Comparison of ENCODE assay signal across 9 cellular contexts in the genomic region with DNA sequence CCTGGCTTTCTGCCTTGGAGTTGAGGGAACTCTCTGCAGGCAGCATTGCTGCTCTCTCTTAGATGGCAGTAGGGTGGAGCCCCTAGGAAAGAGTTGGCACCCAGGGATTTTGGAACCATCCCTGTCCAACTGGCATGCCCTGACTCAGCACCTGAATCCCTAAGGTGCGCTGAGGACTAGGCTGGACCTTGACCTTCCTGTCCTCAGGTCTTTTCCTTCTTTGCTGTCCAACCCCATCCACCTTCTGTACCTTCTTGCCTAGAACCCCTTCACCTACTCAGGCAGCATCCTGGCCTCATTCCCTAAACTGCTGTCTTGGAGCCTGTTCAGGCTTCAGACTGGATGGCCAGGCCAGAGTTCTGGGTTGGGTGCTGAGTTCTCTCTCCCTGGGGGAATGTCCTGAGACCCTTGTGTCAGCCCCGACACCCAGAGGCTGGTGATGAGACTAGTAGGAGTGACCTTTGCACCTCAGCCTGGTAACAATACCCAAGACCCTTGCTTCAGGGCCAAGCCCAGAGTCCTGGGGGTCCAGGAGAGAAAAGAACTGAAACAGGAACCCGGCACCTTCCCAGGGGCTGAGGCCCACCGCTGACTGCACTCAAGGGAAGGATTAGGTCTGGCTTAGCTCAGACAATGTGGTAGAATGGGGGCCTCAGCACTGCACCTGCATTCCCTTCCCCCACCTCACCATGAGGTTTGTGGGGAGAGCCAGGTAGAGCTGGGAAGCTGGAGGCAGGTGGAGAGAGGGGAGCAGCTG. TPM values are rescaled to one million over a fixed set of nuclear protein-coding genes. Genes with fewer than 3 reads are reported as not detected.
DNase-seq lines count a peak whose midpoint lies in the region; ATAC-seq and TF ChIP-seq lines count a peak whose summit lies in the region.
"Had no signal": no experiment of that assay in that cellular context is flagged by ENCODE, and none has a peak within 500 bp of the region (broad histone marks: within the 10 kb centered on the region; RNA-seq: fewer than 3 reads in every experiment).

No MANE protein-coding gene starts in this region.

- BruUV-seq in IMR-90 (replicated peaks; lab: Mats Ljungman, UMichigan), result no TSS peak

- H3K79me2 ChIP-seq in ACC112 (ENCODE audit: control insufficient read depth, insufficient read depth, low read length, unreplicated experiment), result peaks cover 9% of the 10 kb centered on the region

- H2BK20ac ChIP-seq in IMR-90 (ENCODE audit: low read depth, low read length), result peak overlapping the region; percentile 32; the same call in 1 of the 2 replicates

- no peak overlapping the region for H3K4me3 Mint-ChIP-seq in activated T-helper 1 cell treated with anti-CD3 and anti-CD28 coated beads, Interleukin-12 subunit alpha, Interleukin-12 subunit beta, Interleukin-2, Interleukin-4 antibody, amounts not matched to agents 30 ng/mL and 10 ng/mL and 1 ng/mL, durations not matched to agents 14 hours and 24 hours and 36 hours

- DNase-seq in IMR-90 (no peak), colonic mucosa (peak; percentile 62), neuronal stem cell (ENCODE audit: low spot score) (no peak), NCI-H1436 treated with DMSO at 0.1 percent for 48 hours (lab: John Stamatoyannopoulos, UW) (no peak)
- no peak for DNase-seq in activated T-helper 1 cell treated with anti-CD3 and anti-CD28 coated beads, Interleukin-12 subunit alpha, Interleukin-12 subunit beta, Interleukin-2, Interleukin-4 antibody, amounts not matched to agents 30 ng/mL and 10 ng/mL and 1 ng/mL, durations not matched to agents 14 hours and 24 hours and 36 hours (ENCODE audit: low spot score)

- H3K79me1 ChIP-seq in IMR-90 (ENCODE audit: low read depth in 1 of 2, low read length in 2 of 2), result peaks cover 7 to 55% of the 10 kb centered on the region in 2 experiments; a peak in 3 of 4 replicates
- peaks cover 1% of the 10 kb centered on the region for H3K79me1 ChIP-seq in neuronal stem cell (ENCODE audit: low read depth, low read length)

- WGBS in IMR-90 (ENCODE audit: extremely low coverage in 2 of 2, insufficient read length in 1 of 2), 2 experiments, result 100% methylated on average over 2 of the region's 4 CpGs; no CpG with 5 or more reads in 1 of the 2 experiments
- WGBS in neuronal stem cell (ENCODE audit: extremely low coverage in 2 of 2, insufficient read length in 2 of 2, insufficient replicate concordance in 1 of 2), 2 donors, result no CpG with 5 or more reads among the region's 4 CpGs

- no peak overlapping the region for H2AFZ ChIP-seq in ACC112 (ENCODE audit: low read length, unreplicated experiment)
- peak overlapping the region; percentile 13 for H2AFZ ChIP-seq in IMR-90 (replicated peaks; ENCODE audit: low read length, poor library complexity)
- H2AFZ ChIP-seq in neuronal stem cell (ENCODE audit: low read length), result no peak overlapping the region

- no peaks in the 10 kb centered on the region for H3K9me3 Mint-ChIP-seq in activated T-helper 1 cell treated with anti-CD3 and anti-CD28 coated beads, Interleukin-12 subunit alpha, Interleukin-12 subunit beta, Interleukin-2, Interleukin-4 antibody, amounts not matched to agents 30 ng/mL and 10 ng/mL and 1 ng/mL, durations not matched to agents 14 hours and 24 hours and 36 hours

- H3K27me3 ChIP-seq in ACC112 (ENCODE audit: insufficient read depth, low read length) (no peaks in the 10 kb centered on the region), IMR-90 (ENCODE audit: control insufficient read depth, insufficient read depth, low read length) (no peaks in the 10 kb centered on the region), colonic mucosa (no peaks in the 10 kb centered on the region), neuronal stem cell (ENCODE audit: control insufficient read depth in 3 of 3, insufficient read depth in 3 of 3, low read depth in 1 of 3, low read length in 3 of 3) (no peaks in the 10 kb centered on the region)

- in situ Hi-C loops in IMR-90 (cut with MboI; ENCODE audit: low sequenced_read_pairs), result no loop called here

- peaks cover 56% of the 10 kb centered on the region for H3K4me1 ChIP-seq in ACC112 (ENCODE audit: control insufficient read depth, insufficient read depth, low read length, unreplicated experiment)
- peaks cover 42% of the 10 kb centered on the region for H3K4me1 ChIP-seq in IMR-90 (ENCODE audit: control insufficient read depth, insufficient read depth, low read length)
- H3K4me1 ChIP-seq in colonic mucosa, result peaks cover 35% of the 10 kb centered on the region
- peaks cover 22 to 26% of the 10 kb centered on the region in 2 donors for H3K4me1 ChIP-seq in neuronal stem cell (ENCODE audit: control insufficient read depth in 2 of 2, insufficient read depth in 1 of 2, low read depth in 1 of 2, low read length in 2 of 2)

- H4K5ac ChIP-seq in IMR-90 (ENCODE audit: low read depth, low read length), result peak overlapping the region; percentile 8; the same call in 1 of the 2 replicates

- H3K9ac ChIP-seq in IMR-90 (ENCODE audit: low read depth, low read length), result peak overlapping the region; percentile 21
- H3K9ac ChIP-seq in colonic mucosa (ENCODE audit: low read depth in 2 of 2, low read length in 2 of 2), result peak overlapping the region; percentile 78 to 100
- H3K9ac ChIP-seq in neuronal stem cell (ENCODE audit: low read depth, low read length, poor library complexity), result no peak overlapping the region

- H2BK5ac ChIP-seq in IMR-90 (ENCODE audit: low read depth, low read length, poor library complexity, severe bottlenecking), result peak overlapping the region; percentile 97
- H2BK5ac ChIP-seq in neuronal stem cell (ENCODE audit: low read length), result peak overlapping the region; percentile 82

- peaks cover 23% of the 10 kb centered on the region for H3K9me1 ChIP-seq in IMR-90 (ENCODE audit: insufficient read depth, low read length)

- H3K4ac ChIP-seq in IMR-90 (ENCODE audit: low read depth, low read length) (peak overlapping the region; percentile 99), neuronal stem cell (ENCODE audit: low read length) (no peak overlapping the region)

- H3K23ac ChIP-seq in IMR-90 (ENCODE audit: low read depth, low read length), result peak overlapping the region; percentile 83; the same call in 1 of the 2 replicates
- no peak overlapping the region for H3K23ac ChIP-seq in neuronal stem cell (ENCODE audit: low read depth, low read length, poor library complexity)

- intact Hi-C loops in IMR-90 (cut with micrococcal nuclease) (loop anchor here (2.0 kb wide), 1 partner anchor 15 kb away; no protein-coding TSS in a partner anchor), colonic mucosa (cut with DNase I) (no loop called here)
- intact Hi-C loops in activated T-helper 1 cell treated with anti-CD3 and anti-CD28 coated beads, Interleukin-12 subunit alpha, Interleukin-12 subunit beta, Interleukin-2, Interleukin-4 antibody, amounts not matched to agents 30 ng/mL and 10 ng/mL and 1 ng/mL, durations not matched to agents 14 hours and 24 hours and 36 hours (cut with micrococcal nuclease), result loop anchor here (10.0 kb wide), 1 partner anchor 229 kb away; a partner anchor contains a TSS

- H3K4me1 Mint-ChIP-seq in activated T-helper 1 cell treated with anti-CD3 and anti-CD28 coated beads, Interleukin-12 subunit alpha, Interleukin-12 subunit beta, Interleukin-2, Interleukin-4 antibody, amounts not matched to agents 30 ng/mL and 10 ng/mL and 1 ng/mL, durations not matched to agents 14 hours and 24 hours and 36 hours (ENCODE audit: low read depth), result peaks cover 34% of the 10 kb centered on the region

- peak overlapping the region; percentile 99 for H2AK9ac ChIP-seq in IMR-90 (replicated peaks; ENCODE audit: low read depth, low read length, poor library complexity)

- H3K18ac ChIP-seq in IMR-90 (ENCODE audit: low read depth, low read length), result no peak overlapping the region
- no peak overlapping the region for H3K18ac ChIP-seq in neuronal stem cell (ENCODE audit: low read length)

- H3K9me3 ChIP-seq in IMR-90 (ENCODE audit: control insufficient read depth, insufficient read depth, low read length) (no peaks in the 10 kb centered on the region), colonic mucosa (no peaks in the 10 kb centered on the region), neuronal stem cell (replicated peaks in 1 of 2; ENCODE audit: control insufficient read depth in 2 of 2, insufficient read depth in 1 of 2, low read depth in 1 of 2, low read length in 2 of 2) (no peaks in the 10 kb centered on the region)

- H2BK12ac ChIP-seq in neuronal stem cell (ENCODE audit: low read length), result peak overlapping the region; percentile 0

- TF ChIP-seq POLR2A in IMR-90 (IDR thresholded peaks at IDR 0.05; ENCODE audit: low read depth, low read length), result no peak; the same call in 1 of the 2 replicates

- H2BK120ac ChIP-seq in IMR-90 (ENCODE audit: low read depth, low read length) (peak overlapping the region; percentile 95), neuronal stem cell (ENCODE audit: low read depth, low read length) (peak overlapping the region; percentile 2)

- peak overlapping the region; percentile 91 for H3K56ac ChIP-seq in IMR-90 (ENCODE audit: extremely low read depth, insufficient read depth, low read length)

- H3K4me2 ChIP-seq in IMR-90 (ENCODE audit: low read depth, low read length) (no peak overlapping the region), neuronal stem cell (ENCODE audit: insufficient read depth, low read length, poor library complexity, severe bottlenecking) (no peak overlapping the region)

- no peak for TF ChIP-seq RAD21 in IMR-90 (IDR thresholded peaks at IDR 0.05; ENCODE audit: low read length)

- peak overlapping the region; percentile 90 for H3K14ac ChIP-seq in IMR-90 (replicated peaks; ENCODE audit: low read depth, low read length)
- H3K14ac ChIP-seq in neuronal stem cell (ENCODE audit: low read length), result no peak overlapping the region

- H3K36me3 ChIP-seq in ACC112 (ENCODE audit: insufficient read depth, low read length), result no peaks in the 10 kb centered on the region
- peaks cover 3% of the 10 kb centered on the region; the same call in 1 of the 2 replicates for H3K36me3 ChIP-seq in IMR-90 (ENCODE audit: control insufficient read depth, insufficient read depth, low read length)
- H3K36me3 ChIP-seq in colonic mucosa, result no peaks in the 10 kb centered on the region
- H3K36me3 ChIP-seq in neuronal stem cell (replicated peaks in 1 of 2; ENCODE audit: control insufficient read depth in 2 of 2, insufficient read depth in 2 of 2, low read length in 2 of 2), result no peaks in the 10 kb centered on the region

- H2BK15ac ChIP-seq in IMR-90 (ENCODE audit: low read depth, low read length) (peak overlapping the region; percentile 88; the same call in 1 of the 3 replicates), neuronal stem cell (ENCODE audit: low read length) (peak overlapping the region; percentile 79)

- H4K8ac ChIP-seq in IMR-90 (ENCODE audit: low read depth in 2 of 2, low read length in 2 of 2), result peak overlapping the region; percentile 77 to 98
- no peak overlapping the region for H4K8ac ChIP-seq in neuronal stem cell (ENCODE audit: low read depth, low read length)

- H2AK5ac ChIP-seq in IMR-90 (ENCODE audit: low read depth, low read length) (peak overlapping the region; percentile 99), neuronal stem cell (ENCODE audit: low read depth, low read length) (peak overlapping the region; percentile 91)

- POLR2A ChIA-PET in IMR-90 (lab: Charles Lee; ENCODE audit: unreplicated experiment), result no interaction called here

- peaks cover 5% of the 10 kb centered on the region for H4K20me1 ChIP-seq in IMR-90 (ENCODE audit: insufficient read depth, low read length)

- no peak overlapping the region for H3K27ac Mint-ChIP-seq in activated T-helper 1 cell treated with anti-CD3 and anti-CD28 coated beads, Interleukin-12 subunit alpha, Interleukin-12 subunit beta, Interleukin-2, Interleukin-4 antibody, amounts not matched to agents 30 ng/mL and 10 ng/mL and 1 ng/mL, durations not matched to agents 14 hours and 24 hours and 36 hours

- dilution Hi-C loops in IMR-90 (cut with HindIII; ENCODE audit: low sequenced_read_pairs, unreplicated experiment), result no loop called here

- no peak for TF ChIP-seq CTCF in IMR-90 (conservative IDR thresholded peaks at IDR 0.05; ENCODE audit: low read depth, low read length)
- no peak for TF ChIP-seq CTCF in colonic mucosa (IDR thresholded peaks at IDR 0.05)

- CTCF ChIA-PET in IMR-90 (lab: Yijun Ruan, JAX), result interaction anchor here (0.8 to 10.1 kb wide), 3 partner anchors 14 to 24 kb away, joined by 3 to 128 read pairs (median 9); no protein-coding TSS in a partner anchor

- ATAC-seq in IMR-90 (ENCODE audit: low read depth) (no peak), HG03159 (IDR thresholded peaks at IDR 0.05; ENCODE audit: unreplicated experiment) (no peak), HG03432 (IDR thresholded peaks at IDR 0.05; ENCODE audit: unreplicated experiment) (no peak)

- no peak overlapping the region for H3K4me3 ChIP-seq in ACC112 (ENCODE audit: low read depth, low read length)
- no peak overlapping the region for H3K4me3 ChIP-seq in IMR-90 (ENCODE audit: insufficient read depth, low read depth, low read length)
- peak overlapping the region; percentile 11 for H3K4me3 ChIP-seq in colonic mucosa
- peak overlapping the region in 1 of 2 donors; percentile 7 for H3K4me3 ChIP-seq in neuronal stem cell (ENCODE audit: low read length in 2 of 2)

- peak overlapping the region; percentile 98 for H4K91ac ChIP-seq in IMR-90 (ENCODE audit: insufficient read depth, low read depth, low read length)
- H4K91ac ChIP-seq in neuronal stem cell (ENCODE audit: low read depth, low read length, poor library complexity), result peak overlapping the region; percentile 48

- H3K27ac ChIP-seq in ACC112 (ENCODE audit: low read depth, low read length) (peak overlapping the region; percentile 96), IMR-90 (ENCODE audit: insufficient read depth, low read length) (peak overlapping the region; percentile 87), colonic mucosa (peak overlapping the region; percentile 100), neuronal stem cell (replicated peaks; ENCODE audit: low read length) (no peak overlapping the region)

- H3K27me3 Mint-ChIP-seq in activated T-helper 1 cell treated with anti-CD3 and anti-CD28 coated beads, Interleukin-12 subunit alpha, Interleukin-12 subunit beta, Interleukin-2, Interleukin-4 antibody, amounts not matched to agents 30 ng/mL and 10 ng/mL and 1 ng/mL, durations not matched to agents 14 hours and 24 hours and 36 hours (ENCODE audit: insufficient read depth), result peaks cover 5% of the 10 kb centered on the region

- no peaks in the 10 kb centered on the region for H3K36me3 Mint-ChIP-seq in activated T-helper 1 cell treated with anti-CD3 and anti-CD28 coated beads, Interleukin-12 subunit alpha, Interleukin-12 subunit beta, Interleukin-2, Interleukin-4 antibody, amounts not matched to agents 30 ng/mL and 10 ng/mL and 1 ng/mL, durations not matched to agents 14 hours and 24 hours and 36 hours (ENCODE audit: low read depth)

RNA-seq across cellular contexts. Expression of a gene that starts 2.6 kb away (rescaled TPM):
- total RNA-seq in IMR-90 (2012; rRNA removed) (40.8 and 46.4 TPM in 2 replicates), colonic mucosa (100 to 1,000 TPM; 186 to 203 TPM)
- 133 and 152 TPM in 2 replicates for polyA plus RNA-seq in IMR-90 (2012; rRNA removed)
- 252 and 358 TPM in 2 replicates for polyA plus RNA-seq in IMR-90 (2012; cell fraction: cytosol; rRNA removed)
- 170 and 292 TPM in 2 replicates for polyA plus RNA-seq in IMR-90 (2012; cell fraction: nucleus; rRNA removed; ENCODE audit: low replicate concordance)
- 11.9 TPM for polyA plus RNA-seq in neuronal stem cell (2013, experiment 1 of 2)
- polyA plus RNA-seq in neuronal stem cell (2013, experiment 2 of 2), result 10.9 TPM
- total RNA-seq in activated T-helper 1 cell treated with anti-CD3 and anti-CD28 coated beads, Interleukin-12 subunit alpha, Interleukin-12 subunit beta, Interleukin-2, Interleukin-4 antibody, amounts not matched to agents 30 ng/mL and 10 ng/mL and 1 ng/mL, durations not matched to agents 14 hours and 24 hours and 36 hours, result 36.7 and 39.8 TPM in 2 replicates

RNA-seq across cellular contexts. Expression of a gene that starts 17.4 kb away (rescaled TPM):
- total RNA-seq in IMR-90 (2012; rRNA removed) (5.0 and 5.6 TPM in 2 replicates), colonic mucosa (1 to 10 TPM; 1.7 to 4.0 TPM)
- 27.8 and 34.4 TPM in 2 replicates for polyA plus RNA-seq in IMR-90 (2012; rRNA removed)
- 20.6 and 36.3 TPM in 2 replicates for polyA plus RNA-seq in IMR-90 (2012; cell fraction: cytosol; rRNA removed)
- 61.2 and 132 TPM in 2 replicates for polyA plus RNA-seq in IMR-90 (2012; cell fraction: nucleus; rRNA removed; ENCODE audit: low replicate concordance)
- 3.4 TPM for polyA plus RNA-seq in neuronal stem cell (2013, experiment 1 of 2)
- 3.3 TPM for polyA plus RNA-seq in neuronal stem cell (2013, experiment 2 of 2)
- total RNA-seq in activated T-helper 1 cell treated with anti-CD3 and anti-CD28 coated beads, Interleukin-12 subunit alpha, Interleukin-12 subunit beta, Interleukin-2, Interleukin-4 antibody, amounts not matched to agents 30 ng/mL and 10 ng/mL and 1 ng/mL, durations not matched to agents 14 hours and 24 hours and 36 hours, result 0.64 and 0.73 TPM in 2 replicates

RNA-seq across cellular contexts. Expression of a gene that starts 35.8 kb away (rescaled TPM):
- total RNA-seq in IMR-90 (2012; rRNA removed), result 1.9 and 2.0 TPM in 2 replicates
- polyA plus RNA-seq in IMR-90 (2012; rRNA removed), result 10.3 and 12.6 TPM in 2 replicates
- polyA plus RNA-seq in IMR-90 (2012; cell fraction: cytosol; rRNA removed), result 8.4 and 12.7 TPM in 2 replicates
- polyA plus RNA-seq in IMR-90 (2012; cell fraction: nucleus; rRNA removed; ENCODE audit: low replicate concordance), result 53.4 and 98.2 TPM in 2 replicates
- total RNA-seq in colonic mucosa, result 10 to 100 TPM; 21.8 to 35.1 TPM
- 29.1 TPM for polyA plus RNA-seq in neuronal stem cell (2013, experiment 1 of 2)
- 29.1 TPM for polyA plus RNA-seq in neuronal stem cell (2013, experiment 2 of 2)
- 30.7 and 31.6 TPM in 2 replicates for total RNA-seq in activated T-helper 1 cell treated with anti-CD3 and anti-CD28 coated beads, Interleukin-12 subunit alpha, Interleukin-12 subunit beta, Interleukin-2, Interleukin-4 antibody, amounts not matched to agents 30 ng/mL and 10 ng/mL and 1 ng/mL, durations not matched to agents 14 hours and 24 hours and 36 hours

RNA-seq across cellular contexts. Expression of a gene that starts 45.7 kb away (rescaled TPM):
- 294 and 313 TPM in 2 replicates for total RNA-seq in IMR-90 (2012; rRNA removed)
- 228 and 260 TPM in 2 replicates for polyA plus RNA-seq in IMR-90 (2012; rRNA removed)
- 268 and 304 TPM in 2 replicates for polyA plus RNA-seq in IMR-90 (2012; cell fraction: cytosol; rRNA removed)
- 122 and 203 TPM in 2 replicates for polyA plus RNA-seq in IMR-90 (2012; cell fraction: nucleus; rRNA removed; ENCODE audit: low replicate concordance)
- 100 to 1,000 TPM; 242 to 280 TPM for total RNA-seq in colonic mucosa
- polyA plus RNA-seq in neuronal stem cell (2013, experiment 1 of 2), result 114 TPM
- polyA plus RNA-seq in neuronal stem cell (2013, experiment 2 of 2), result 112 TPM
- 260 and 263 TPM in 2 replicates for total RNA-seq in activated T-helper 1 cell treated with anti-CD3 and anti-CD28 coated beads, Interleukin-12 subunit alpha, Interleukin-12 subunit beta, Interleukin-2, Interleukin-4 antibody, amounts not matched to agents 30 ng/mL and 10 ng/mL and 1 ng/mL, durations not matched to agents 14 hours and 24 hours and 36 hours

RNA-seq across cellular contexts. Expression of a gene that starts 47.9 kb away (rescaled TPM):
- total RNA-seq in IMR-90 (2012; rRNA removed) (under 0.01 and 0.18 TPM in 2 replicates), colonic mucosa (1 to 10 TPM; 3.9 to 5.2 TPM)
- polyA plus RNA-seq in IMR-90 (2012; rRNA removed), result 0.07 and 0.11 TPM in 2 replicates
- 0.09 and 0.12 TPM in 2 replicates for polyA plus RNA-seq in IMR-90 (2012; cell fraction: cytosol; rRNA removed)
- 0.44 and 0.94 TPM in 2 replicates for polyA plus RNA-seq in IMR-90 (2012; cell fraction: nucleus; rRNA removed; ENCODE audit: low replicate concordance)
- polyA plus RNA-seq in neuronal stem cell (2013, experiment 1 of 2), result 0.36 TPM
- polyA plus RNA-seq in neuronal stem cell (2013, experiment 2 of 2), result 0.53 TPM
- 131 and 135 TPM in 2 replicates for total RNA-seq in activated T-helper 1 cell treated with anti-CD3 and anti-CD28 coated beads, Interleukin-12 subunit alpha, Interleukin-12 subunit beta, Interleukin-2, Interleukin-4 antibody, amounts not matched to agents 30 ng/mL and 10 ng/mL and 1 ng/mL, durations not matched to agents 14 hours and 24 hours and 36 hours
- total RNA-seq: Daoy had no signal
